In genomic region chr2:236241181-236242056, GRCh38 we compare ENCODE assay signal across 20 cellular contexts. TPM values are rescaled to one million over a fixed set of nuclear protein-coding genes. Genes with fewer than 3 reads are reported as not detected.
DNase-seq lines count a peak whose midpoint lies in the region; ATAC-seq and TF ChIP-seq lines count a peak whose summit lies in the region.
"Had no signal": no experiment of that assay in that cellular context is flagged by ENCODE, and none has a peak within 500 bp of the region (broad histone marks: within the 10 kb centered on the region; RNA-seq: fewer than 3 reads in every experiment).

No MANE protein-coding gene starts in this region.

- intact Hi-C loops in right cardiac atrium (cut with DNase I) = no loop called here

- no peak overlapping the region for H3K4me3 Mint-ChIP-seq in chondrocyte (ENCODE audit: unreplicated experiment)
- H3K4me3 Mint-ChIP-seq: CD8-positive, alpha-beta memory T cell had no signal

- peak; percentile 0 for DNase-seq in GM04504 (ENCODE audit: low read depth)
- DNase-seq in chondrocyte (ENCODE audit: low spot score) = no peak
- DNase-seq in right cardiac atrium = no peak
- DNase-seq in amniotic stem cell (lab: John Stamatoyannopoulos, UW) = no peak
- DNase-seq in tibial nerve (ENCODE audit: low spot score in 2 of 2) = no peak
- no peak for DNase-seq in activated CD4-positive, alpha-beta T cell treated with anti-CD3 and anti-CD28 coated beads, Interleukin-2, amount 50 U/mL, for 1 hour
- DNase-seq: BE2C; CD8-positive, alpha-beta memory T cell; DMS153; Kasumi-1; NCI-H1930; NCI-H2171; NCI-H446 treated with DMSO at 0.1 percent for 48 hours; NCI-H748 treated with DMSO at 0.1 percent for 48 hours; SHP77 treated with DMSO at 0.1 percent for 48 hours had no signal

- no peak for ATAC-seq in right cardiac atrium
- no peak for ATAC-seq in HG03095 (IDR thresholded peaks at IDR 0.05; ENCODE audit: unreplicated experiment)
- ATAC-seq: GM12878, HCT116, Panc1 had no signal

- peak overlapping the region; percentile 54 for H3K27ac Mint-ChIP-seq in chondrocyte (ENCODE audit: unreplicated experiment)
- H3K27ac Mint-ChIP-seq: CD8-positive, alpha-beta memory T cell had no signal

- TF ChIP-seq CTCF in chondrocyte (IDR thresholded peaks at IDR 0.05) (no peak), tibial nerve (IDR thresholded peaks at IDR 0.05) (no peak)

- H3K9ac ChIP-seq in skeletal muscle tissue (ENCODE audit: low read depth in 1 of 3, low read length in 3 of 3) = peak overlapping the region; percentile 60 to 92 (median 81)

- H3K27me3 ChIP-seq in right cardiac atrium (ENCODE audit: control insufficient read depth, insufficient read depth) = no peaks in the 10 kb centered on the region
- H3K27me3 ChIP-seq in skeletal muscle tissue (ENCODE audit: control insufficient read depth in 3 of 3, insufficient read depth in 3 of 3, low read length in 3 of 3) = peaks cover 8 to 12% (median 12%) of the 10 kb centered on the region in 3 donors
- peaks cover 0 to 41% of the 10 kb centered on the region in 2 donors for H3K27me3 ChIP-seq in tibial nerve

- H3K36me3 ChIP-seq in skeletal muscle tissue (ENCODE audit: control insufficient read depth in 3 of 3, insufficient read depth in 3 of 3, low read length in 3 of 3) (no peaks in the 10 kb centered on the region), tibial nerve (no peaks in the 10 kb centered on the region)
- H3K36me3 ChIP-seq: BE2C had no signal

- no peak for TF ChIP-seq POLR2A in tibial nerve (IDR thresholded peaks at IDR 0.05)

- no peak overlapping the region for H3K4me3 ChIP-seq in right cardiac atrium (ENCODE audit: low read length)
- H3K4me3 ChIP-seq in skeletal muscle tissue (ENCODE audit: low read length in 3 of 3) = peak overlapping the region; percentile 30 to 82 (median 55)
- no peak overlapping the region for H3K4me3 ChIP-seq in tibial nerve
- H3K4me3 ChIP-seq: GM12878 had no signal

- H3K4me1 ChIP-seq in right cardiac atrium (ENCODE audit: control insufficient read depth, insufficient read depth, low read length) = no peaks in the 10 kb centered on the region
- H3K4me1 ChIP-seq in skeletal muscle tissue (ENCODE audit: control insufficient read depth in 3 of 3, insufficient read depth in 3 of 3, low read length in 3 of 3) = peaks cover 29 to 72% (median 54%) of the 10 kb centered on the region in 3 donors
- H3K4me1 ChIP-seq in tibial nerve = peaks cover 0 to 13% (median 0%) of the 10 kb centered on the region in 4 donors
- H3K4me1 ChIP-seq: BE2C had no signal

- 74% methylated on average over 13 of the region's 13 CpGs for WGBS in right cardiac atrium
- 86 to 88% methylated on average over 13 of the region's 13 CpGs for WGBS in tibial nerve, 2 donors

- H3K9me3 Mint-ChIP-seq in chondrocyte (ENCODE audit: low read depth) = no peaks in the 10 kb centered on the region

- H3K4me1 Mint-ChIP-seq in chondrocyte (ENCODE audit: low read depth) = peaks cover 22% of the 10 kb centered on the region

- H3K36me3 Mint-ChIP-seq in chondrocyte (ENCODE audit: low read depth) = no peaks in the 10 kb centered on the region
- H3K36me3 Mint-ChIP-seq: CD8-positive, alpha-beta memory T cell had no signal

- H3K9me3 ChIP-seq in right cardiac atrium (ENCODE audit: control insufficient read depth, low read length) (no peaks in the 10 kb centered on the region), skeletal muscle tissue (ENCODE audit: control insufficient read depth in 3 of 3, low read length in 3 of 3) (no peaks in the 10 kb centered on the region), tibial nerve (no peaks in the 10 kb centered on the region)
- H3K9me3 ChIP-seq: BE2C had no signal

- peaks cover 9% of the 10 kb centered on the region for H3K27me3 Mint-ChIP-seq in chondrocyte (ENCODE audit: low read depth)

- TF ChIP-seq EP300 in tibial nerve (IDR thresholded peaks at IDR 0.05) = no peak

- H3K27ac ChIP-seq in right cardiac atrium (ENCODE audit: low read length) (peak overlapping the region; percentile 43), skeletal muscle tissue (ENCODE audit: low read depth, low read length) (peak overlapping the region; percentile 94), tibial nerve (no peak overlapping the region)

RNA-seq across cellular contexts. Expression of gene ASB18, which starts 22.8 kb away (rescaled TPM):
- not detected in 3 replicates for total RNA-seq in chondrocyte
- 1 to 10 TPM; 1.1 to 5.3 (median 3.0) TPM for total RNA-seq in right cardiac atrium
- polyA plus RNA-seq in right cardiac atrium = 1.2 TPM
- 3.1 TPM for total RNA-seq in skeletal muscle tissue
- total RNA-seq in tibial nerve = not detected
- total RNA-seq: CD8-positive, alpha-beta memory T cell; GM12878 had no signal
- polyA plus RNA-seq: CD8-positive, alpha-beta memory T cell; GM12878 had no signal

Comparison
In these comparisons a context has a peak if more than half of its experiments do, and no peak if none do; other contexts are left out.
1. H3K27ac ChIP-seq: peak in right cardiac atrium (single experiment) and skeletal muscle tissue (single experiment); none in tibial nerve (0 of 4).
2. H3K4me3 ChIP-seq: peak in skeletal muscle tissue (3 of 3); none in right cardiac atrium (single experiment) and tibial nerve (0 of 4).